ENCODE assay signal across 9 cellular contexts in the genomic region with DNA sequence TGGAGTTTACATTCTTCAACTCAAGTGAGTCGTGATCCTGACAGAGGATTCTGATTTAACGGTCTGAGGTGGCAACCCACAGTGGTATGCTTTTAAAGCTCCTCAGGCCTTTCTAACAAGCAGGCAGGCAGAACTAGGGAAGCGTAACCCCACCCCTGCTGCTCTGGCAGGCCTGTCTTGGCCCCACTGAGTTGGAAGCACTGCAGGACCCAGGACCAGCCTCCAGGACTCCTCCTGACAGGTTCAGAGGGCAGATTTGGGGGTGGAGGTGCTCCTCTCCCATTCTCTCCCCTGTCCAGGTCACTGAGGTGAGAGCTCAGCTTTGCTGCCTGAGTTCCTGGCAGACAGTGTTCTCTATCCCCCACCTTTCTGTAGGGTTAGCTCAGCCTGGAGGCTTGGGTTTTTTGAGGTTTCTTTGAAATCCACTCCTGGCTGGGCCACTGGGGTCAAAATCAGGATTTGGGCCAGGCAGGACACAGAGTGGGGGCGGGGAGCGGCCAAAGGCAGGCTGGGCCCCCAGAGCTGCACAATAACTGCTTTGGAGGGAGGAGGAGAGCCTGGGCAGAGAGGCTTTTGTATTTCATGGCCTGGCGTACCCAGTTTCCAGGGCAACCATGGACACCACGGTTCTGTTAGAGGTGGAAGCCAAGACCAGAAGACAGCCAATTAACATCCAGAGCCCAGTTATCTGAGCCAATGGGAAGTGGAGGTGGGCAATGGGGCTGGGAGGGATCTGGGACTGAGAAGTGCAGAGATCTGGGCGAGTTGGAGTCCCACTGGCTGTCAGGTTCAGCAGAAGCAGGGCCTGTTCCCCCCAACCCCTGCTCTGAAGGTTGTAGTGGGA. TPM values are rescaled to one million over a fixed set of nuclear protein-coding genes. Genes with fewer than 3 reads are reported as not detected.
DNase-seq lines count a peak whose midpoint lies in the region; ATAC-seq, FAIRE-seq and TF ChIP-seq lines count a peak whose summit lies in the region.
"Had no signal": no experiment of that assay in that cellular context is flagged by ENCODE, and none has a peak within 500 bp of the region (broad histone marks: within the 10 kb centered on the region; RNA-seq: fewer than 3 reads in every experiment).

No MANE protein-coding gene starts in this region.

- no peak overlapping the region for H2AFZ ChIP-seq in H1 (ENCODE audit: low read length)

- H2BK120ac ChIP-seq in H1 (replicated peaks; ENCODE audit: low read depth, low read length): no peak overlapping the region

- in situ Hi-C loops in G401 (cut with HindIII; ENCODE audit: low sequenced_read_pairs): no loop called here

- POLR2A ChIA-PET in H1 (lab: Charles Lee; ENCODE audit: partially characterized antibody): interaction anchor here (0.6 to 20.2 kb wide), 8 partner anchors 14 to 186 kb away, joined by 3 to 313 read pairs (median 6); a partner anchor contains a TSS

- H3K4me1 ChIP-seq in H1 (replicated peaks in 1 of 4; ENCODE audit: control insufficient read depth in 3 of 4, insufficient read depth in 4 of 4, low read length in 3 of 4): peaks cover 0 to 27% (median 11%) of the 10 kb centered on the region in 4 experiments; a peak in 6 of 7 replicates

- H3K9me3 ChIP-seq in H1 (ENCODE audit: insufficient read depth in 2 of 2, low read depth in 1 of 2, low read length in 1 of 2): no peaks in the 10 kb centered on the region

- peak overlapping the region; percentile 28; the same call in 1 of the 2 replicates for H2BK5ac ChIP-seq in H1 (ENCODE audit: low read depth, low read length)

- no peak overlapping the region for H3K14ac ChIP-seq in H1 (ENCODE audit: insufficient read length)

- no peaks in the 10 kb centered on the region for H3K79me1 ChIP-seq in H1 (ENCODE audit: low read depth, low read length)

- H4K8ac ChIP-seq in H1 (ENCODE audit: extremely low read depth, insufficient read depth, low read length): no peak overlapping the region

- H3K9ac ChIP-seq in H1 (replicated peaks in 1 of 4; ENCODE audit: extremely low read depth in 1 of 4, low read depth in 3 of 4, low read length in 3 of 4): no peak overlapping the region

- no peak overlapping the region for H2BK15ac ChIP-seq in H1 (ENCODE audit: low read length)

- H3K4me2 ChIP-seq in H1 (ENCODE audit: insufficient read depth in 1 of 2, low read depth in 2 of 2, low read length in 2 of 2): peak overlapping the region; percentile 13 to 61

- H3K18ac ChIP-seq in H1 (ENCODE audit: extremely low read depth, low read length): no peak overlapping the region

- no peak overlapping the region for H3K23ac ChIP-seq in H1 (ENCODE audit: insufficient read length)

- peaks cover 15 to 29% (median 24%) of the 10 kb centered on the region in 4 experiments for H3K36me3 ChIP-seq in H1 (ENCODE audit: control insufficient read depth in 2 of 4, insufficient read depth in 4 of 4, low read length in 3 of 4)

- H3K27me3 ChIP-seq in H1 (replicated peaks in 1 of 4; ENCODE audit: control insufficient read depth in 3 of 4, extremely low read depth in 1 of 4, insufficient read depth in 3 of 4, low read length in 3 of 4): no peaks in the 10 kb centered on the region

- CTCF ChIA-PET in H1 (lab: Charles Lee; ENCODE audit: partially characterized antibody): interaction anchor here (0.6 to 6.1 kb wide), 17 partner anchors 9 to 1124 kb away, joined by 3 to 58 read pairs (median 6); a partner anchor contains a TSS

- no peak for TF ChIP-seq EP300 in H1 (IDR thresholded peaks at IDR 0.05; ENCODE audit: borderline replicate concordance in 1 of 2, low read depth in 2 of 2, low read length in 2 of 2)

- H3K4ac ChIP-seq in H1 (replicated peaks; ENCODE audit: insufficient read length, low read depth, low read length): no peak overlapping the region

- no peak for ATAC-seq in HG03457 (IDR thresholded peaks at IDR 0.05; ENCODE audit: unreplicated experiment)
- no peak for ATAC-seq in GM21360 (IDR thresholded peaks at IDR 0.05; ENCODE audit: unreplicated experiment)
- ATAC-seq in GM19035 (IDR thresholded peaks at IDR 0.05; ENCODE audit: unreplicated experiment): no peak

- no peak overlapping the region for H3K56ac ChIP-seq in H1 (replicated peaks; ENCODE audit: insufficient read length, low read depth, low read length)

- TF ChIP-seq RAD21 in H1 (IDR thresholded peaks at IDR 0.05 in 1 of 2, conservative IDR thresholded peaks at IDR 0.05 in 1 of 2; ENCODE audit: low read depth in 2 of 2, low read length in 2 of 2): no peak

- no peak overlapping the region for H2BK20ac ChIP-seq in H1 (ENCODE audit: low read length)

- H3K27ac ChIP-seq in H1 (ENCODE audit: low read depth, low read length): no peak overlapping the region

- DNase-seq in G401 (ENCODE audit: low spot score): peak; percentile 70
- DNase-seq in NCI-H2227 treated with DMSO at 0.1 percent for 48 hours (lab: John Stamatoyannopoulos, UW): peak; percentile 85
- peak; percentile 71 to 86 for DNase-seq in H1 (ENCODE audit: low read depth in 1 of 2, low spot score in 2 of 2)
- DNase-seq in myocyte (ENCODE audit: low read depth): peak; percentile 18
- DNase-seq in NCI-H510A treated with DMSO at 0.1 percent for 48 hours (lab: John Stamatoyannopoulos, UW): no peak
- DNase-seq: activated B cell treated with CpG ODN at 0.5 μM for 24 hours had no signal

- FAIRE-seq in H1 (lab: Jason Lieb, UNC): peak; percentile 90

- TF ChIP-seq POLR2A in H1 (IDR thresholded peaks at IDR 0.05; ENCODE audit: control extremely low read depth in 1 of 2, low read depth in 2 of 2, low read length in 2 of 2): peak in 1 of 2 experiments; percentile 37; a peak in 1 of 3 replicates

- 25% methylated on average over 8 of the region's 8 CpGs; no CpG with 5 or more reads in 1 of the 2 experiments for WGBS in H1 (ENCODE audit: extremely low coverage in 1 of 2, insufficient coverage in 1 of 2, insufficient read length in 1 of 2, insufficient replicate concordance in 2 of 2, low coverage in 1 of 2, low lambda C conversion rate in 2 of 2, missing lambda C conversion rate in 1 of 2), 2 experiments

- peak overlapping the region in 1 of 4 experiments; percentile 31; a peak in 1 of 8 replicates for H3K4me3 ChIP-seq in H1 (ENCODE audit: extremely low read depth in 1 of 4, insufficient read depth in 2 of 4, low read depth in 3 of 4, low read length in 4 of 4)

- no peaks in the 10 kb centered on the region for H3K23me2 ChIP-seq in H1 (ENCODE audit: low read depth, low read length)

- peaks cover 10 to 23% of the 10 kb centered on the region in 2 experiments for H4K20me1 ChIP-seq in H1 (replicated peaks in 1 of 2; ENCODE audit: control insufficient read depth in 1 of 2, insufficient read depth in 2 of 2, low read length in 2 of 2)

- no peak overlapping the region for H4K91ac ChIP-seq in H1 (replicated peaks; ENCODE audit: insufficient read length, low read length)

- no peak for TF ChIP-seq CTCF in H1 (IDR thresholded peaks at IDR 0.05; ENCODE audit: control extremely low read depth in 1 of 3, insufficient read depth in 1 of 3, low read depth in 1 of 3, low read length in 3 of 3)

- H4K5ac ChIP-seq in H1 (ENCODE audit: insufficient read length, low read depth, low read length): no peak overlapping the region

- H3K79me2 ChIP-seq in H1 (ENCODE audit: control insufficient read depth in 1 of 2, insufficient read depth in 2 of 2, low read length in 2 of 2): no peaks in the 10 kb centered on the region

- H2BK12ac ChIP-seq in H1 (ENCODE audit: low read depth, low read length): no peak overlapping the region

- no peak overlapping the region for H2AK5ac ChIP-seq in H1 (ENCODE audit: low read depth, low read length)

RNA-seq across cellular contexts. Expression of a gene that starts 9.5 kb away (rescaled TPM):
- 69.9 and 84.5 TPM in 2 replicates for total RNA-seq in G401 (2014; rRNA removed; shearing (Covaris generic))
- 75.6 and 82.6 TPM in 2 replicates for total RNA-seq in H1 (2021; fragmentation: NEBNext Ultra II Directional; extraction: Animal tissue kit (Norgen Biotek cat#: 25700))
- 109 and 135 TPM in 2 replicates for polyA plus RNA-seq in H1 (2011; rRNA removed)
- 155 TPM for polyA plus RNA-seq in H1 (2011; cell fraction: cytosol; rRNA removed)
- 67.9 TPM for polyA plus RNA-seq in H1 (2011; cell fraction: nucleus; rRNA removed)
- polyA plus RNA-seq in H1 (2012, experiment 1 of 2): 130 to 159 TPM (median 138 TPM) in 4 replicates
- polyA plus RNA-seq in H1 (2012, experiment 2 of 2): 95.2 TPM
- 54.9 TPM for polyA plus RNA-seq in H1 (2013, experiment 1 of 2)
- polyA plus RNA-seq in H1 (2013, experiment 2 of 2): 60.3 TPM
- polyA minus RNA-seq in H1 (2011; rRNA and poly(A)+ RNA removed): 55.9 and 75.0 TPM in 2 replicates
- polyA minus RNA-seq in H1 (2011; cell fraction: cytosol; rRNA and poly(A)+ RNA removed): 33.5 TPM
- 41.1 TPM for polyA minus RNA-seq in H1 (2011; cell fraction: nucleus; rRNA and poly(A)+ RNA removed)
- total RNA-seq in myocyte: 51.6 and 63.9 TPM in 2 replicates
- polyA plus RNA-seq in myocyte (2012): 82.0 TPM

RNA-seq across cellular contexts. Expression of a gene that starts 9.6 kb away (rescaled TPM):
- 6.6 and 21.6 TPM in 2 replicates for total RNA-seq in G401 (2014; rRNA removed; shearing (Covaris generic))
- total RNA-seq in H1 (2021; fragmentation: NEBNext Ultra II Directional; extraction: Animal tissue kit (Norgen Biotek cat#: 25700)): 13.3 and 13.9 TPM in 2 replicates
- 13.9 and 16.3 TPM in 2 replicates for polyA plus RNA-seq in H1 (2011; rRNA removed)
- 23.2 TPM for polyA plus RNA-seq in H1 (2011; cell fraction: cytosol; rRNA removed)
- polyA plus RNA-seq in H1 (2011; cell fraction: nucleus; rRNA removed): 62.4 TPM
- polyA plus RNA-seq in H1 (2012, experiment 1 of 2): 19.3 to 29.0 TPM (median 22.2 TPM) in 4 replicates
- polyA plus RNA-seq in H1 (2012, experiment 2 of 2): 4.9 TPM
- 14.5 TPM for polyA plus RNA-seq in H1 (2013, experiment 1 of 2)
- polyA plus RNA-seq in H1 (2013, experiment 2 of 2): 12.3 TPM
- polyA minus RNA-seq in H1 (2011; rRNA and poly(A)+ RNA removed): 16.0 and 17.8 TPM in 2 replicates
- 12.3 TPM for polyA minus RNA-seq in H1 (2011; cell fraction: cytosol; rRNA and poly(A)+ RNA removed)
- 28.1 TPM for polyA minus RNA-seq in H1 (2011; cell fraction: nucleus; rRNA and poly(A)+ RNA removed)
- 0.62 and 0.68 TPM in 2 replicates for total RNA-seq in myocyte
- polyA plus RNA-seq in myocyte (2012): 0.88 TPM

RNA-seq across cellular contexts. Expression of a gene that starts 17.5 kb away (rescaled TPM):
- 31.5 and 33.5 TPM in 2 replicates for total RNA-seq in G401 (2014; rRNA removed; shearing (Covaris generic))
- total RNA-seq in H1 (2021; fragmentation: NEBNext Ultra II Directional; extraction: Animal tissue kit (Norgen Biotek cat#: 25700)): 28.0 and 28.9 TPM in 2 replicates
- polyA plus RNA-seq in H1 (2011; rRNA removed): 29.9 and 38.2 TPM in 2 replicates
- polyA plus RNA-seq in H1 (2011; cell fraction: cytosol; rRNA removed): 26.8 TPM
- 55.3 TPM for polyA plus RNA-seq in H1 (2011; cell fraction: nucleus; rRNA removed)
- 17.0 to 31.4 TPM (median 27.3 TPM) in 4 replicates for polyA plus RNA-seq in H1 (2012, experiment 1 of 2)
- polyA plus RNA-seq in H1 (2012, experiment 2 of 2): 16.5 TPM
- 29.7 TPM for polyA plus RNA-seq in H1 (2013, experiment 1 of 2)
- polyA plus RNA-seq in H1 (2013, experiment 2 of 2): 29.8 TPM
- polyA minus RNA-seq in H1 (2011; rRNA and poly(A)+ RNA removed): 28.9 and 33.8 TPM in 2 replicates
- 39.8 TPM for polyA minus RNA-seq in H1 (2011; cell fraction: cytosol; rRNA and poly(A)+ RNA removed)
- polyA minus RNA-seq in H1 (2011; cell fraction: nucleus; rRNA and poly(A)+ RNA removed): 35.9 TPM
- total RNA-seq in myocyte: 21.4 and 26.0 TPM in 2 replicates
- polyA plus RNA-seq in myocyte (2012): 27.3 TPM

RNA-seq across cellular contexts. Expression of a gene that starts 33.9 kb away (rescaled TPM):
- 150 and 182 TPM in 2 replicates for total RNA-seq in G401 (2014; rRNA removed; shearing (Covaris generic))
- 117 TPM in 2 replicates for total RNA-seq in H1 (2021; fragmentation: NEBNext Ultra II Directional; extraction: Animal tissue kit (Norgen Biotek cat#: 25700))
- 48.3 and 48.7 TPM in 2 replicates for polyA plus RNA-seq in H1 (2011; rRNA removed)
- polyA plus RNA-seq in H1 (2011; cell fraction: cytosol; rRNA removed): 58.5 TPM
- polyA plus RNA-seq in H1 (2011; cell fraction: nucleus; rRNA removed): 43.5 TPM
- 94.3 to 100 TPM (median 95.6 TPM) in 4 replicates for polyA plus RNA-seq in H1 (2012, experiment 1 of 2)
- polyA plus RNA-seq in H1 (2012, experiment 2 of 2): 68.4 TPM
- polyA plus RNA-seq in H1 (2013, experiment 1 of 2): 66.2 TPM
- 66.4 TPM for polyA plus RNA-seq in H1 (2013, experiment 2 of 2)
- polyA minus RNA-seq in H1 (2011; rRNA and poly(A)+ RNA removed): 104 and 110 TPM in 2 replicates
- polyA minus RNA-seq in H1 (2011; cell fraction: cytosol; rRNA and poly(A)+ RNA removed): 39.5 TPM
- 37.6 TPM for polyA minus RNA-seq in H1 (2011; cell fraction: nucleus; rRNA and poly(A)+ RNA removed)
- total RNA-seq in myocyte: 64.2 and 94.5 TPM in 2 replicates
- 98.7 TPM for polyA plus RNA-seq in myocyte (2012)
